In the genomic region with DNA sequence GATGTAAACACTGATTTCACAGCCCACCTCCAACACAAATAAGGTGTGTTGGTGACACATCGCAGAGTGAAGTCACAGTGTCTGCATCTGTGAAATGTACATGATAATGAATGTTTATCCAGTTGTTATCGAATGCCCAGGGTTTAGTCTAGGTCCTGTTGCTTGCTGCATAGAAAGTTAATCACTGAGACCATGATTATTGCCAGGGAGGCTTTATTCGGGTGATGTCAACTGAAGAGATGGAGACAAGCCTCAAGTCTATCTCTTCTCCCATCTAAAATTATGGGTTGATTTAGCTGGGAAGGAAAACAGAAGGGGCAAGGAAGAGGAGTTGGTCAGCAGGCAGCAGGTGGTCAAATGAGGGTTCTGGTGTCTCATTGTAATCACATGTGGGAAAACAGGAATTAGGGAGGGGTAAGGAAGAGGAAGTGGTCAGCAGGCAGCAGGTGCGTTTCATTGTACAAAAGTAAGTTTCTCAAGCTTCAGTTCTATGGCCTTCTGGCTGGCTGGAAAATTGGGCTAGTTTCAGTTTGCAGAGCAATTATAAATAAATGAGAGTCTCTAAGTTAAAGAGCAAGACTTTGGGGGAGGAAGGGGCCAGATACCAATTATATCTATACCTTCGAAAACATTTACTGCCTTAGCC, we compare ENCODE assay signal across 9 cellular contexts.
DNase-seq lines count a peak whose midpoint lies in the region; ATAC-seq and TF ChIP-seq lines count a peak whose summit lies in the region.
"Had no signal": no experiment of that assay in that cellular context is flagged by ENCODE, and none has a peak within 500 bp of the region (broad histone marks: within the 10 kb centered on the region; RNA-seq: fewer than 3 reads in every experiment).

No MANE protein-coding gene starts in this region.

- TF ChIP-seq CTCF in testis (IDR thresholded peaks at IDR 0.05) (no peak), breast epithelium (IDR thresholded peaks at IDR 0.05) (no peak), progenitor cell of endocrine pancreas (IDR thresholded peaks at IDR 0.05; ENCODE audit: unreplicated experiment) (no peak), glutamatergic neuron (IDR thresholded peaks at IDR 0.05; ENCODE audit: partially characterized antibody, unreplicated experiment) (no peak)

- H3K9me3 Mint-ChIP-seq in progenitor cell of endocrine pancreas (ENCODE audit: low read depth) (no peaks in the 10 kb centered on the region), glutamatergic neuron (ENCODE audit: unreplicated experiment) (peaks cover 4% of the 10 kb centered on the region)

- intact Hi-C loops in testis (cut with DNase I; ENCODE audit: low total_unique reads): no loop called here
- intact Hi-C loops in breast epithelium (cut with DNase I; ENCODE audit: low total_unique reads): loop anchor here (10.0 kb wide), 1 partner anchor 1298 kb away; no protein-coding TSS in a partner anchor

- no peak overlapping the region for H3K4me3 Mint-ChIP-seq in progenitor cell of endocrine pancreas (ENCODE audit: low read depth)
- no peak overlapping the region for H3K4me3 Mint-ChIP-seq in glutamatergic neuron (ENCODE audit: unreplicated experiment)

- H3K27me3 Mint-ChIP-seq in progenitor cell of endocrine pancreas (no peaks in the 10 kb centered on the region), glutamatergic neuron (ENCODE audit: unreplicated experiment) (no peaks in the 10 kb centered on the region)

- H3K4me1 Mint-ChIP-seq in progenitor cell of endocrine pancreas (ENCODE audit: low read depth): peaks cover 8% of the 10 kb centered on the region
- peaks cover 4% of the 10 kb centered on the region for H3K4me1 Mint-ChIP-seq in glutamatergic neuron (ENCODE audit: low read depth, unreplicated experiment)

- H3K4me1 ChIP-seq in SJCRH30: peaks cover 37% of the 10 kb centered on the region
- no peaks in the 10 kb centered on the region for H3K4me1 ChIP-seq in testis
- H3K4me1 ChIP-seq in breast epithelium: no peaks in the 10 kb centered on the region
- H3K4me1 ChIP-seq: ascending aorta had no signal

- H3K36me3 Mint-ChIP-seq in progenitor cell of endocrine pancreas (ENCODE audit: insufficient read depth) (no peaks in the 10 kb centered on the region), glutamatergic neuron (ENCODE audit: unreplicated experiment) (no peaks in the 10 kb centered on the region)

- H3K36me3 ChIP-seq in SJCRH30 (no peaks in the 10 kb centered on the region), testis (ENCODE audit: low read depth, missing control alignments) (no peaks in the 10 kb centered on the region), breast epithelium (no peaks in the 10 kb centered on the region)
- H3K36me3 ChIP-seq: ascending aorta had no signal

- WGBS in testis, 2 donors: 71 to 73% methylated on average over 5 of the region's 5 CpGs

- peak overlapping the region; percentile 74 for H3K27ac ChIP-seq in SJCRH30
- H3K27ac ChIP-seq in testis: no peak overlapping the region
- H3K27ac ChIP-seq in breast epithelium: no peak overlapping the region
- H3K27ac ChIP-seq: ascending aorta had no signal

- ATAC-seq in GM18499 (IDR thresholded peaks at IDR 0.05; ENCODE audit: insufficient read depth, unreplicated experiment) (peak; percentile 59), GM21423 (IDR thresholded peaks at IDR 0.05; ENCODE audit: unreplicated experiment) (peak; percentile 72), HG03442 (IDR thresholded peaks at IDR 0.05; ENCODE audit: unreplicated experiment) (peak; percentile 48)

- H3K4me3 ChIP-seq in SJCRH30 (no peak overlapping the region), testis (no peak overlapping the region), breast epithelium (no peak overlapping the region)
- H3K4me3 ChIP-seq: ascending aorta had no signal

- H3K9me3 ChIP-seq in SJCRH30 (replicated peaks) (no peaks in the 10 kb centered on the region), testis (no peaks in the 10 kb centered on the region), breast epithelium (no peaks in the 10 kb centered on the region)
- H3K9me3 ChIP-seq: ascending aorta had no signal

- no peak for TF ChIP-seq POLR2A in testis (IDR thresholded peaks at IDR 0.05)
- TF ChIP-seq POLR2A in breast epithelium (IDR thresholded peaks at IDR 0.05): no peak

- H3K27me3 ChIP-seq in SJCRH30 (no peaks in the 10 kb centered on the region), testis (no peaks in the 10 kb centered on the region), breast epithelium (no peaks in the 10 kb centered on the region)
- H3K27me3 ChIP-seq: ascending aorta had no signal

- DNase-seq in SJCRH30 (peak; percentile 77 to 90), testis (no peak), breast epithelium (ENCODE audit: low spot score in 2 of 2) (no peak), progenitor cell of endocrine pancreas (ENCODE audit: low spot score, unreplicated experiment) (no peak), glutamatergic neuron (no peak)

- H3K27ac Mint-ChIP-seq in progenitor cell of endocrine pancreas: no peak overlapping the region
- no peak overlapping the region for H3K27ac Mint-ChIP-seq in glutamatergic neuron (ENCODE audit: unreplicated experiment)

Comparison
In these comparisons a context has a peak if more than half of its experiments do, and no peak if none do; other contexts are left out.
1. DNase-seq: peak in SJCRH30 (2 of 2); none in testis (single experiment), breast epithelium (0 of 2), progenitor cell of endocrine pancreas (single experiment) and glutamatergic neuron (single experiment).
2. Peak in every context shown above with its lines, with median percentiles within 50 percentile points of each other: ATAC-seq.